1 cellular context compared by ENCODE assay signal in genomic region chr7:48046458-48046857, GRCh38.
TF ChIP-seq lines count a peak whose summit lies in the region.

No MANE protein-coding gene starts in this region.

TF ChIP-seq in GM12878, 131 proteins besides CTCF, POLR2A, EP300 and RAD21:
- peak; percentile 41; the same call in 1 of the 2 replicates for TF ChIP-seq ZNF384 (IDR thresholded peaks at IDR 0.05; ENCODE audit: borderline replicate concordance, low read depth, low read length)
- TF ChIP-seq CBX5 (IDR thresholded peaks at IDR 0.05; ENCODE audit: low read depth), result no peak
- peak; percentile 54 to 56; a peak in 2 of 4 replicates for TF ChIP-seq SRF (IDR thresholded peaks at IDR 0.05; ENCODE audit: low read depth in 2 of 2, low read length in 2 of 2)
